Comparison of ENCODE assay signal across 8 cellular contexts in the genomic region with DNA sequence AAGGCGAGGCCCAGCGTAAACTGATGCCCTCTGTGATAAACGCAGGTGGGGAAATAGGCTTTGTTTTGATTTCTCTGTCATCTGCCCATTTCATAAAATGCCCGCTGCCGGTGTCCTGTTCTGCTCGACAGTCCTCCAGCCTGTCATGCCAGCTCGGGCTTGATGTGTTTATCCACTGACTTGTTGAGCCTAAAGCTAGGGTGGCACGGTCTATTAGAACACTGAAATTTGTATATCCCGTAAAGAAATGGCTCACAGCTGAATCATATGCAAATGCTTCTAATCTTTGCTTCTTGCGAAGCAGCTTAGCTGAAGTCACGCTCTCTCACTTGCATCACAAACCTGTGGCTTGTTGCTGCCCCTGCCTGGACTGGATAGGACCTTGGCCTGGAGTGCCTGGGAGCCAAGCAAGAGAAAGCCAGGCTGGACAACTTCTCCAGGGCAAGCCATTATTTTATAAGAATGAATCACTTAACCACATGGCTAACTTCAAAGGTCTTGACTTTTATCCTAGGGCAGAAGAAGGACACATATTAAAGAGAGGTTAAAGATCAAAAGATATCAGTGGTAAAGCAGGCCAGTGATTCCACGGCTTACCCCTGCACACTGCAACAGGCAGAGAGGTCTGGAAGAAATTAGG. TPM values are rescaled to one million over a fixed set of nuclear protein-coding genes. Genes with fewer than 3 reads are reported as not detected.
DNase-seq lines count a peak whose midpoint lies in the region; ATAC-seq and TF ChIP-seq lines count a peak whose summit lies in the region.

No MANE protein-coding gene starts in this region.

- peaks cover 42% of the 10 kb centered on the region for H3K4me1 ChIP-seq in mammary epithelial cell (ENCODE audit: insufficient read depth, low read length)
- H3K4me1 ChIP-seq in mucosa of descending colon (ENCODE audit: low read depth) = no peaks in the 10 kb centered on the region

- no peaks in the 10 kb centered on the region for H3K27me3 ChIP-seq in mammary epithelial cell (ENCODE audit: insufficient read depth, low read length)

- in situ Hi-C loops in mammary epithelial cell (cut with MboI; ENCODE audit: low sequenced_read_pairs in 2 of 2) = no loop called here

- peak; percentile 78 for DNase-seq in CD1c-positive myeloid dendritic cell (ENCODE audit: extremely low spot score)
- no peak for DNase-seq in LNCaP clone FGC (ENCODE audit: low read depth)
- peak; percentile 98 for DNase-seq in mammary epithelial cell
- peak in 1 of 3 donors; percentile 57 for DNase-seq in mucosa of descending colon
- no peak for DNase-seq in cerebellum (ENCODE audit: low spot score)
- no peak for DNase-seq in T-helper 2 cell
- DNase-seq in activated effector memory CD4-positive, alpha-beta T cell treated with anti-CD3 and anti-CD28 coated beads, Interleukin-2, amount 50 U/mL, for 16 hours = no peak

- H3K27ac ChIP-seq in mammary epithelial cell (ENCODE audit: insufficient read depth, low read depth, low read length) = peak overlapping the region; percentile 78

- WGBS in mammary epithelial cell (ENCODE audit: low coverage, missing lambda C conversion rate) = 20% methylated on average over 10 of the region's 12 CpGs

- no peaks in the 10 kb centered on the region for H4K20me1 ChIP-seq in mammary epithelial cell (ENCODE audit: insufficient read depth, low read length)

- intact Hi-C loops in mammary epithelial cell (cut with micrococcal nuclease) = loop anchor here (1.0 to 10.0 kb wide), 6 partner anchors 26 to 237 kb away; partner anchors contain the start of gene ELF5
- intact Hi-C loops in mucosa of descending colon (cut with DNase I, micrococcal nuclease) = no loop called here

- peak overlapping the region; percentile 17 for H3K9ac ChIP-seq in mammary epithelial cell (ENCODE audit: insufficient read depth, low read length)

- H3K79me2 ChIP-seq in mammary epithelial cell (ENCODE audit: insufficient read depth, low read length) = no peaks in the 10 kb centered on the region

- H3K4me3 ChIP-seq in LNCaP clone FGC (ENCODE audit: low read depth, low read length) (no peak overlapping the region), mammary epithelial cell (replicated peaks in 1 of 3; ENCODE audit: insufficient read depth in 1 of 3, low read depth in 2 of 3, low read length in 3 of 3) (no peak overlapping the region), mucosa of descending colon (no peak overlapping the region)

- H3K9me3 ChIP-seq in mammary epithelial cell (replicated peaks; ENCODE audit: insufficient read depth, low read length) (no peaks in the 10 kb centered on the region), mucosa of descending colon (no peaks in the 10 kb centered on the region)

- BruUV-seq in mammary epithelial cell (replicated peaks; lab: Mats Ljungman, UMichigan) = no TSS peak

- peak; percentile 35 for TF ChIP-seq CTCF in LNCaP clone FGC (IDR thresholded peaks at IDR 0.05; ENCODE audit: control insufficient read depth, extremely low read depth, insufficient read depth)
- TF ChIP-seq CTCF in mammary epithelial cell (conservative IDR thresholded peaks at IDR 0.05 in 1 of 2, IDR thresholded peaks at IDR 0.05 in 1 of 2; ENCODE audit: extremely low read depth in 1 of 2, insufficient read depth in 1 of 2, low read depth in 1 of 2, low read length in 2 of 2) = peak in 1 of 2 donors; percentile 50
- no peak for TF ChIP-seq CTCF in mucosa of descending colon (IDR thresholded peaks at IDR 0.05)

- peak overlapping the region; percentile 43 for H3K4me2 ChIP-seq in mammary epithelial cell (ENCODE audit: insufficient read depth, low read depth, low read length)

- CTCF ChIA-PET in mammary epithelial cell (lab: Charles Lee; ENCODE audit: low non-redundant PET) = interaction anchor here (0.5 to 0.8 kb wide), 3 partner anchors 67 to 234 kb away, joined by 3 to 4 read pairs (median 3); no protein-coding TSS in a partner anchor

- no peaks in the 10 kb centered on the region for H3K36me3 ChIP-seq in mammary epithelial cell (ENCODE audit: insufficient read depth, low read length)
- H3K36me3 ChIP-seq in mucosa of descending colon (ENCODE audit: low read depth) = peaks cover 4% of the 10 kb centered on the region

- ATAC-seq in mucosa of descending colon (peak; percentile 82), GM21447 (IDR thresholded peaks at IDR 0.05; ENCODE audit: unreplicated experiment) (no peak)

- dilution Hi-C loops in mammary epithelial cell (cut with HindIII; ENCODE audit: low sequenced_read_pairs) = no loop called here

- peak overlapping the region; percentile 2 for H2AFZ ChIP-seq in mammary epithelial cell (ENCODE audit: low read depth, low read length)

RNA-seq across cellular contexts. Expression of gene EHF, which starts 33.1 kb away (rescaled TPM):
- 10 to 100 TPM in 1 of 2 donors, 1 to 10 TPM in 1; 9.7 to 41.9 TPM for total RNA-seq in mammary epithelial cell
- 6.4 TPM for polyA plus RNA-seq in mammary epithelial cell
- polyA minus RNA-seq in mammary epithelial cell = 5.1 TPM
- 100 to 1,000 TPM; 125 to 372 (median 259) TPM for total RNA-seq in mucosa of descending colon
- total RNA-seq in cerebellum = 0.45 TPM

Comparison
In these comparisons a context has a peak if more than half of its experiments do, and no peak if none do; other contexts are left out.
1. DNase-seq: peak in CD1c-positive myeloid dendritic cell (single experiment) and mammary epithelial cell (single experiment); none in LNCaP clone FGC (single experiment), cerebellum (single experiment), T-helper 2 cell (0 of 5) and activated effector memory CD4-positive, alpha-beta T cell treated with anti-CD3 and anti-CD28 coated beads, Interleukin-2, amount 50 U/mL, for 16 hours (single experiment).